Comparison of ENCODE assay signal across 1 cellular context in the genomic region with DNA sequence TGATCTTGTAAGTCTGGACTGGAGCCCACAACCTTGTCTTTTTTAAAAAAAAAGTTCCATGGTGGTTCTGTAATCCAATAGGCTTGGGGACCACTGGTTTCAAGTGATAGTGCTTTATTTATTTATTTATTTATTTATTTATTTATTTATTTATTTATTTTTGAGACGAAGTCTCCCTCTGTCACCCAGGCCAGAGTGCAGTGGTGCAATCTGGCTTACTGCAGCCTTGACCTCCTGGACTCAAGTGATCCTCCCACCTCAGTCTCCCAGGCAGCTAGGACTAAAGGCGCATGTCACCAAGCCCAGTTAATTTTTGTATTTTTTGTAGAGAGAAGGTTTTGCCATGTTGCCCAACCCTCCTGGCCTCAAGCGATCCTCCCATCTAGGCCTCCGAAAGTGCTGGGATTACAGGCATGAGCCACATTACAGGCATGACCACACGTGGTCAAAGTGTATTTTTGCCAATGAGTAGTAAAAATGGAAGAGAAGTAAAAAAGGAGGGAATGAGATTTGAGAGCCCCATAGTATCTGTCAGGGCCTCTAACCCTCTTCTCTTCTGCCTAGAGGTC.
TF ChIP-seq lines count a peak whose summit lies in the region.

No MANE protein-coding gene starts in this region.

TF ChIP-seq in HepG2, 621 proteins besides CTCF, POLR2A, EP300 and RAD21 (continued from another document):
- TF ChIP-seq, protein P1, sequence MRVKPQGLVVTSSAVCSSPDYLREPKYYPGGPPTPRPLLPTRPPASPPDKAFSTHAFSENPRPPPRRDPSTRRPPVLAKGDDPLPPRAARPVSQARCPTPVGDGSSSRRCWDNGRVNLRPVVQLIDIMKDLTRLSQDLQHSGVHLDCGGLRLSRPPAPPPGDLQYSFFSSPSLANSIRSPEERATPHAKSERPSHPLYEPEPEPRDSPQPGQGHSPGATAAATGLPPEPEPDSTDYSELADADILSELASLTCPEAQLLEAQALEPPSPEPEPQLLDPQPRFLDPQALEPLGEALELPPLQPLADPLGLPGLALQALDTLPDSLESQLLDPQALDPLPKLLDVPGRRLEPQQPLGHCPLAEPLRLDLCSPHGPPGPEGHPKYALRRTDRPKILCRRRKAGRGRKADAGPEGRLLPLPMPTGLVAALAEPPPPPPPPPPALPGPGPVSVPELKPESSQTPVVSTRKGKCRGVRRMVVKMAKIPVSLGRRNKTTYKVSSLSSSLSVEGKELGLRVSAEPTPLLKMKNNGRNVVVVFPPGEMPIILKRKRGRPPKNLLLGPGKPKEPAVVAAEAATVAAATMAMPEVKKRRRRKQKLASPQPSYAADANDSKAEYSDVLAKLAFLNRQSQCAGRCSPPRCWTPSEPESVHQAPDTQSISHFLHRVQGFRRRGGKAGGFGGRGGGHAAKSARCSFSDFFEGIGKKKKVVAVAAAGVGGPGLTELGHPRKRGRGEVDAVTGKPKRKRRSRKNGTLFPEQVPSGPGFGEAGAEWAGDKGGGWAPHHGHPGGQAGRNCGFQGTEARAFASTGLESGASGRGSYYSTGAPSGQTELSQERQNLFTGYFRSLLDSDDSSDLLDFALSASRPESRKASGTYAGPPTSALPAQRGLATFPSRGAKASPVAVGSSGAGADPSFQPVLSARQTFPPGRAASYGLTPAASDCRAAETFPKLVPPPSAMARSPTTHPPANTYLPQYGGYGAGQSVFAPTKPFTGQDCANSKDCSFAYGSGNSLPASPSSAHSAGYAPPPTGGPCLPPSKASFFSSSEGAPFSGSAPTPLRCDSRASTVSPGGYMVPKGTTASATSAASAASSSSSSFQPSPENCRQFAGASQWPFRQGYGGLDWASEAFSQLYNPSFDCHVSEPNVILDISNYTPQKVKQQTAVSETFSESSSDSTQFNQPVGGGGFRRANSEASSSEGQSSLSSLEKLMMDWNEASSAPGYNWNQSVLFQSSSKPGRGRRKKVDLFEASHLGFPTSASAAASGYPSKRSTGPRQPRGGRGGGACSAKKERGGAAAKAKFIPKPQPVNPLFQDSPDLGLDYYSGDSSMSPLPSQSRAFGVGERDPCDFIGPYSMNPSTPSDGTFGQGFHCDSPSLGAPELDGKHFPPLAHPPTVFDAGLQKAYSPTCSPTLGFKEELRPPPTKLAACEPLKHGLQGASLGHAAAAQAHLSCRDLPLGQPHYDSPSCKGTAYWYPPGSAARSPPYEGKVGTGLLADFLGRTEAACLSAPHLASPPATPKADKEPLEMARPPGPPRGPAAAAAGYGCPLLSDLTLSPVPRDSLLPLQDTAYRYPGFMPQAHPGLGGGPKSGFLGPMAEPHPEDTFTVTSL (CRISPR knock-in tag; IDR thresholded peaks at IDR 0.05; ENCODE audit: borderline replicate concordance), result no peak
- TF ChIP-seq SSRP1 (CRISPR knock-in tag; IDR thresholded peaks at IDR 0.05), result no peak
- TF ChIP-seq, protein P2, sequence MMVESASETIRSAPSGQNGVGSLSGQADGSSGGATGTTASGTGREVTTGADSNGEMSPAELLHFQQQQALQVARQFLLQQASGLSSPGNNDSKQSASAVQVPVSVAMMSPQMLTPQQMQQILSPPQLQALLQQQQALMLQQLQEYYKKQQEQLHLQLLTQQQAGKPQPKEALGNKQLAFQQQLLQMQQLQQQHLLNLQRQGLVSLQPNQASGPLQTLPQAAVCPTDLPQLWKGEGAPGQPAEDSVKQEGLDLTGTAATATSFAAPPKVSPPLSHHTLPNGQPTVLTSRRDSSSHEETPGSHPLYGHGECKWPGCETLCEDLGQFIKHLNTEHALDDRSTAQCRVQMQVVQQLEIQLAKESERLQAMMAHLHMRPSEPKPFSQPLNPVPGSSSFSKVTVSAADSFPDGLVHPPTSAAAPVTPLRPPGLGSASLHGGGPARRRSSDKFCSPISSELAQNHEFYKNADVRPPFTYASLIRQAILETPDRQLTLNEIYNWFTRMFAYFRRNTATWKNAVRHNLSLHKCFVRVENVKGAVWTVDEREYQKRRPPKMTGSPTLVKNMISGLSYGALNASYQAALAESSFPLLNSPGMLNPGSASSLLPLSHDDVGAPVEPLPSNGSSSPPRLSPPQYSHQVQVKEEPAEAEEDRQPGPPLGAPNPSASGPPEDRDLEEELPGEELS (CRISPR knock-in tag; IDR thresholded peaks at IDR 0.05), result 0 out of 2 replicates have a peak, but pooled peaks have one; percentile 40
